In the genomic region with DNA sequence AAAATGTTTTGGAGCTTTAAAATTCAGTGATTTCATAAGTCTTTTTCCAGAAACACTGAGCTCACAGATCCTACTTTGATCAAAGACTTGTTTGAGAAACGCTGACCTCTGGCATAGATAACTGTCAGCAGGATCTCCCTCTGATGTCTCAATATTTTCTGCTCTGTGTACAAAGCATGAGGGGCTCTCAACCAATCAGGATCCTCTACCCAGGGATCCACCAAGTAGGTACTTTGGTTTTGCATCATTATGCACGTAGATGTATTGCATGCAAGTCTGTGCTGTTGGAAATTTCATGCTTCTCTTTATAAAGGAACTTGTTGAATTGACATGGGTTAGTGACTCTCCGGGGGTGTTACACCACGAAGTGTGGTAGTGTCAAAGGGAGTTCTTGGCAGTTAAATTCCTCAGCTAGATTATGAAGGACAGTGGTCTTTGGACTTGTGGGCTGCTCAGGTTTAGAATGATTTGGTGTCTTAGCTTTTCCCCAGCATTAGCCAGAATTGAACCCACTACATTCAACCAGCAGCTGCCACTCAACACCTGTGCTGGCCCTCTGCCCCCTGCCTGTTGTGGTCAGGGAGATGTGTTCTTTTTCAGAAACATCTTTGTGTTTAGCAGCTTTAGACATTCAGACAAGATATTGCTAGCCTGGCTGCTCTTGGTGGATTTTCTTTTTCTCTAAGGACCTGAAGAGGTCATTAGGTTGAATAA, we compare ENCODE assay signal across 1 cellular context.
TF ChIP-seq lines count a peak whose summit lies in the region.

No MANE protein-coding gene starts in this region.

TF ChIP-seq in GM23338, 12 proteins besides CTCF, POLR2A, EP300 and RAD21 (continued from another document):
- TF ChIP-seq, protein P1, sequence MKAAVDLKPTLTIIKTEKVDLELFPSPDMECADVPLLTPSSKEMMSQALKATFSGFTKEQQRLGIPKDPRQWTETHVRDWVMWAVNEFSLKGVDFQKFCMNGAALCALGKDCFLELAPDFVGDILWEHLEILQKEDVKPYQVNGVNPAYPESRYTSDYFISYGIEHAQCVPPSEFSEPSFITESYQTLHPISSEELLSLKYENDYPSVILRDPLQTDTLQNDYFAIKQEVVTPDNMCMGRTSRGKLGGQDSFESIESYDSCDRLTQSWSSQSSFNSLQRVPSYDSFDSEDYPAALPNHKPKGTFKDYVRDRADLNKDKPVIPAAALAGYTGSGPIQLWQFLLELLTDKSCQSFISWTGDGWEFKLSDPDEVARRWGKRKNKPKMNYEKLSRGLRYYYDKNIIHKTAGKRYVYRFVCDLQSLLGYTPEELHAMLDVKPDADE (IDR thresholded peaks at IDR 0.05), result no peak
- TF ChIP-seq EZH2 (IDR thresholded peaks at IDR 0.05; ENCODE audit: low read depth, unreplicated experiment) (no peak), STAT1 (IDR thresholded peaks at IDR 0.05; ENCODE audit: unreplicated experiment) (no peak)
